Comparison of ENCODE assay signal across 8 cellular contexts in genomic region chr21:33230518-33231324, GRCh38. TPM values are rescaled to one million over a fixed set of nuclear protein-coding genes. Genes with fewer than 3 reads are reported as not detected.
DNase-seq lines count a peak whose midpoint lies in the region; ATAC-seq, FAIRE-seq and TF ChIP-seq lines count a peak whose summit lies in the region.

No MANE protein-coding gene starts in this region.

- H3K9ac ChIP-seq in keratinocyte (ENCODE audit: control insufficient read depth, extremely low read depth, insufficient read depth, low read length), result peak overlapping the region; percentile 85

- H3K27me3 ChIP-seq in keratinocyte (ENCODE audit: control insufficient read depth, extremely low read depth, insufficient read depth, low read length), result no peaks in the 10 kb centered on the region
- H3K27me3 ChIP-seq in small intestine (ENCODE audit: control insufficient read depth in 2 of 2, insufficient read depth in 2 of 2, low read length in 2 of 2), result no peaks in the 10 kb centered on the region

- DNase-seq in D341Med (ENCODE audit: low spot score) (peak; percentile 75), HS-27A (ENCODE audit: low read depth) (peak; percentile 29), T-helper 2 cell (peak; percentile 19 to 46 (median 38)), cerebellar cortex (ENCODE audit: low spot score) (peak; percentile 41), keratinocyte (ENCODE audit: low read depth, low spot score) (no peak), small intestine (peak; percentile 42), NCI-H187 (lab: John Stamatoyannopoulos, UW) (no peak)

- H3K4me3 ChIP-seq in keratinocyte (ENCODE audit: control insufficient read depth in 2 of 3, extremely low read depth in 1 of 3, insufficient read depth in 2 of 3, low read depth in 1 of 3, low read length in 3 of 3), result peak overlapping the region; percentile 92 to 95 (median 94)
- H3K4me3 ChIP-seq in small intestine (ENCODE audit: low read depth in 1 of 2, low read length in 2 of 2), result peak overlapping the region; percentile 98 to 99

- peak overlapping the region; percentile 88 for H3K4me2 ChIP-seq in keratinocyte (ENCODE audit: control insufficient read depth, extremely low read depth, insufficient read depth, low read depth, low read length)

- H2AFZ ChIP-seq in keratinocyte (ENCODE audit: control insufficient read depth, low read length), result peak overlapping the region; percentile 92

- H3K27ac ChIP-seq in keratinocyte (ENCODE audit: control insufficient read depth, insufficient read depth, low read length) (peak overlapping the region; percentile 75), small intestine (ENCODE audit: low read depth in 1 of 2, low read length in 1 of 2) (peak overlapping the region; percentile 96 to 98)

- H3K9me3 ChIP-seq in keratinocyte (ENCODE audit: control insufficient read depth, low read depth, low read length) (no peaks in the 10 kb centered on the region), small intestine (ENCODE audit: control insufficient read depth, low read depth) (no peaks in the 10 kb centered on the region)

- no peaks in the 10 kb centered on the region for H3K36me3 ChIP-seq in keratinocyte (ENCODE audit: control insufficient read depth in 2 of 2, extremely low read depth in 1 of 2, insufficient read depth in 2 of 2, low read length in 2 of 2)
- no peaks in the 10 kb centered on the region for H3K36me3 ChIP-seq in small intestine (ENCODE audit: control insufficient read depth in 2 of 2, insufficient read depth in 2 of 2, low read length in 2 of 2)

- peaks cover 16% of the 10 kb centered on the region for H3K79me2 ChIP-seq in keratinocyte (ENCODE audit: control insufficient read depth, insufficient read depth, low read length)

- peaks cover 9% of the 10 kb centered on the region for H3K4me1 ChIP-seq in keratinocyte (ENCODE audit: control insufficient read depth, extremely low read depth, insufficient read depth, low read length)
- peaks cover 0 to 2% of the 10 kb centered on the region in 2 donors for H3K4me1 ChIP-seq in small intestine (ENCODE audit: control insufficient read depth in 2 of 2, insufficient read depth in 1 of 2, low read depth in 1 of 2, low read length in 1 of 2)

- dilution Hi-C loops in keratinocyte (cut with MboI; ENCODE audit: extremely low pct_ligation_motif_present, low sequenced_read_pairs), result no loop called here

- H4K20me1 ChIP-seq in keratinocyte (ENCODE audit: control insufficient read depth, extremely low read depth, insufficient read depth, low read length), result no peaks in the 10 kb centered on the region

- FAIRE-seq in keratinocyte (lab: Jason Lieb, UNC) (no peak), small intestine (lab: Jason Lieb, UNC) (no peak)

- WGBS in small intestine, 3 donors, result 0 to 2% (median 0%) methylated on average over 28 to 31 of the region's 31 CpGs

- H3K9me1 ChIP-seq in keratinocyte (ENCODE audit: control insufficient read depth, extremely low read depth, insufficient read depth, low read length), result no peaks in the 10 kb centered on the region

- peak; percentile 32 for ATAC-seq in GM19452 (IDR thresholded peaks at IDR 0.05; ENCODE audit: unreplicated experiment)

- TF ChIP-seq CTCF in keratinocyte (optimal IDR thresholded peaks at IDR 0.05 in 1 of 3, IDR thresholded peaks at IDR 0.05 in 1 of 3, conservative IDR thresholded peaks at IDR 0.05 in 1 of 3; ENCODE audit: extremely low read depth in 1 of 3, insufficient read depth in 2 of 3, low read length in 3 of 3), result peak in 2 of 3 experiments; percentile 10 to 28

RNA-seq across cellular contexts. Expression of gene IFNAR2, which starts 1.0 kb away (rescaled TPM):
- polyA plus RNA-seq in keratinocyte (14.7 to 23.0 TPM (median 15.7 TPM) in 3 replicates), small intestine (10 to 100 TPM in 2 of 3 donors, 1 to 10 TPM in 1; 4.9 to 15.8 (median 12.7) TPM)
- polyA plus RNA-seq in keratinocyte (2011; ENCODE audit: low read depth), result 1.8 TPM
- 10.0 and 18.7 TPM in 2 replicates for polyA plus RNA-seq in keratinocyte (2011; cell fraction: cytosol; rRNA removed)
- 11.3 and 15.1 TPM in 2 replicates for polyA plus RNA-seq in keratinocyte (2011; cell fraction: nucleus; rRNA removed)
- polyA plus RNA-seq in keratinocyte (2012; ENCODE audit: low replicate concordance), result 3.8 and 10.5 TPM in 2 replicates
- 4.4 to 21.1 TPM (median 5.3 TPM) in 3 replicates for polyA minus RNA-seq in keratinocyte
- 9.8 TPM for polyA minus RNA-seq in keratinocyte (2011; cell fraction: cytosol; rRNA and poly(A)+ RNA removed)
- 3.9 and 17.3 TPM in 2 replicates for polyA minus RNA-seq in keratinocyte (2011; cell fraction: nucleus; rRNA and poly(A)+ RNA removed)

RNA-seq across cellular contexts. Expression of gene IL10RB, which starts 35.4 kb away (rescaled TPM):
- polyA plus RNA-seq in keratinocyte (17.4 to 24.1 TPM (median 19.6 TPM) in 3 replicates), small intestine (10 to 100 TPM; 30.9 to 46.7 (median 41.2) TPM)
- polyA plus RNA-seq in keratinocyte (2011; ENCODE audit: low read depth), result 15.1 TPM
- polyA plus RNA-seq in keratinocyte (2011; cell fraction: cytosol; rRNA removed), result 15.8 and 20.4 TPM in 2 replicates
- polyA plus RNA-seq in keratinocyte (2011; cell fraction: nucleus; rRNA removed), result 19.2 and 21.4 TPM in 2 replicates
- 15.2 and 16.1 TPM in 2 replicates for polyA plus RNA-seq in keratinocyte (2012; ENCODE audit: low replicate concordance)
- 21.8 to 28.2 TPM (median 24.0 TPM) in 3 replicates for polyA minus RNA-seq in keratinocyte
- polyA minus RNA-seq in keratinocyte (2011; cell fraction: cytosol; rRNA and poly(A)+ RNA removed), result 21.7 TPM
- polyA minus RNA-seq in keratinocyte (2011; cell fraction: nucleus; rRNA and poly(A)+ RNA removed), result 10.0 and 14.2 TPM in 2 replicates

Comparison
In these comparisons a context has a peak if more than half of its experiments do, and no peak if none do; other contexts are left out.
1. DNase-seq: peak in D341Med (single experiment), HS-27A (single experiment), T-helper 2 cell (5 of 5), cerebellar cortex (single experiment) and small intestine (single experiment); none in keratinocyte (single experiment) and NCI-H187 (0 of 2).